In the genomic region with DNA sequence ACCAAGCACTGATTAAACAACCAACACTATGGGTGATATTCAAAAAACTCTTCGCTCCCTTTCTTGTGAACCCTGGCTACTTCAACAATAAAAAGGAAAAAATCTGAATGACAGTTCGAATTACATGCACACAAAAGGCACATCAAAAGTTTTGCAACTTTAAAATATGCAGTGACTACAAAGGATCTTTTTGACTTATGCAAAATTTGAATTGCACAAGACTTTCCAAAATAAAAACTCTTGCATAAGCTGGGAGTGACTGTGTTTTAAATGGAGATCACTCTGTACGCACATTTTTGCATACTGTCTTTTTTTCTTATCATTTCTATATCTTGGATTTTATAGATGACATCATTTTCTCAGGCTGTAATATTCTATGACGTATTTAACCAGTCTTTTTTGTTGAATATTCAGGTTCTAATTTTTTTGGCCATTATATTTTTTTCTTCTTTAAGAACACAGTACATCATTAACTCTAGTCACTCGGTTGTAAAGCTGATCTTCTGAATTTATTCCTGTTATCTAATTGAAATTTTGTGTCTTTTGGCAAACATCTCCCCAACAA, we compare ENCODE assay signal across 2 cellular contexts.
TF ChIP-seq lines count a peak whose summit lies in the region.

No MANE protein-coding gene starts in this region.

TF ChIP-seq in A549, 52 proteins besides CTCF, POLR2A, EP300 and RAD21:
- TF ChIP-seq CEBPB (IDR thresholded peaks at IDR 0.05) (peak; percentile 9 to 19; a peak in 1 of 4 replicates), CBX2 (IDR thresholded peaks at IDR 0.05; ENCODE audit: borderline replicate concordance, low read depth) (no peak)

TF ChIP-seq in IMR-90, 13 proteins besides CTCF, POLR2A, EP300 and RAD21:
- no peak for TF ChIP-seq RFX5 (IDR thresholded peaks at IDR 0.05; ENCODE audit: low read depth, low read length)
- peak; percentile 87 for TF ChIP-seq CEBPB (IDR thresholded peaks at IDR 0.05; ENCODE audit: low read depth, low read length)
